Comparison of ENCODE assay signal across 7 cellular contexts in genomic region chr11:125404811-125405481, GRCh38.
DNase-seq lines count a peak whose midpoint lies in the region; ATAC-seq lines count a peak whose summit lies in the region.

No MANE protein-coding gene starts in this region.

- ATAC-seq in GM18502 (IDR thresholded peaks at IDR 0.05; ENCODE audit: poor library complexity, unreplicated experiment): peak; percentile 92
- ATAC-seq in HG02798 (IDR thresholded peaks at IDR 0.05; ENCODE audit: poor library complexity, unreplicated experiment): peak; percentile 90

- peak; percentile 4 for DNase-seq in NCI-H2227 treated with DMSO at 0.1 percent for 48 hours (lab: John Stamatoyannopoulos, UW)
- peak; percentile 76 to 80 for DNase-seq in activated CD4-positive, alpha-beta T cell treated with anti-CD3 and anti-CD28 coated beads, Interleukin-2, amount 50 U/mL, for 48 hours
- DNase-seq in dermis blood vessel endothelial cell: peak; percentile 73
- peak; percentile 51 to 67 for DNase-seq in lung microvascular endothelial cell (ENCODE audit: low read depth in 2 of 2)
- peak; percentile 24 to 35 for DNase-seq in stimulated activated CD8-positive, alpha-beta memory T cell treated with anti-CD3 and anti-CD28 coated beads, Interleukin-15, amount 100 ng/mL, for 4 hours (ENCODE audit: low read depth in 2 of 2)

Comparison
In these comparisons a context has a peak if more than half of its experiments do, and no peak if none do; other contexts are left out.
1. Peak in every context shown above with its lines: DNase-seq and ATAC-seq.
2. DNase-seq: peak in every context shown above with its lines; median percentile 78 in activated CD4-positive, alpha-beta T cell treated with anti-CD3 and anti-CD28 coated beads, Interleukin-2, amount 50 U/mL, for 48 hours; 73 in dermis blood vessel endothelial cell; 59 in lung microvascular endothelial cell; 30 in stimulated activated CD8-positive, alpha-beta memory T cell treated with anti-CD3 and anti-CD28 coated beads, Interleukin-15, amount 100 ng/mL, for 4 hours; 4 in NCI-H2227 treated with DMSO at 0.1 percent for 48 hours.